ENCODE assay signal across 1 cellular context in the genomic region with DNA sequence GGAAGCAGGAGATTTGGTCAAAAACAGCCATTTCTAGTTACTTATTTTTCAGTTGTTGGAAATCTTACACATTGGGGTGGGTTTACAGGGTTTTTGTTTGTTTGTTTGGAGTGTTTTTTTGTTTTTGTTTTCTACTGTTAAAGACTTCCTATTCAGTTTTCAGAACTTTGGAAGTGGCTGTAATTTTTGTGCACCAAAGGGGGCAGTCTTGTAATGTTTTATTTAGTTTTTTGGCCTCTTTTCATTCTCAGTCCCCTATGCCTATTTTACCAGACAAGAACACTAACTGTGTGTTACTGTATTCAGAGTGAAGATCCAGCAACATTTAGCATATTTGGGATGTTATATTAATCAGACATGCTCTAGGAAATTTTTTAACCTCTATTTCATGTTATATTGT.
TF ChIP-seq lines count a peak whose summit lies in the region.

No MANE protein-coding gene starts in this region.

TF ChIP-seq in neural cell, 6 proteins besides CTCF, POLR2A, EP300 and RAD21 (continued from another document):
- TF ChIP-seq, protein P1, sequence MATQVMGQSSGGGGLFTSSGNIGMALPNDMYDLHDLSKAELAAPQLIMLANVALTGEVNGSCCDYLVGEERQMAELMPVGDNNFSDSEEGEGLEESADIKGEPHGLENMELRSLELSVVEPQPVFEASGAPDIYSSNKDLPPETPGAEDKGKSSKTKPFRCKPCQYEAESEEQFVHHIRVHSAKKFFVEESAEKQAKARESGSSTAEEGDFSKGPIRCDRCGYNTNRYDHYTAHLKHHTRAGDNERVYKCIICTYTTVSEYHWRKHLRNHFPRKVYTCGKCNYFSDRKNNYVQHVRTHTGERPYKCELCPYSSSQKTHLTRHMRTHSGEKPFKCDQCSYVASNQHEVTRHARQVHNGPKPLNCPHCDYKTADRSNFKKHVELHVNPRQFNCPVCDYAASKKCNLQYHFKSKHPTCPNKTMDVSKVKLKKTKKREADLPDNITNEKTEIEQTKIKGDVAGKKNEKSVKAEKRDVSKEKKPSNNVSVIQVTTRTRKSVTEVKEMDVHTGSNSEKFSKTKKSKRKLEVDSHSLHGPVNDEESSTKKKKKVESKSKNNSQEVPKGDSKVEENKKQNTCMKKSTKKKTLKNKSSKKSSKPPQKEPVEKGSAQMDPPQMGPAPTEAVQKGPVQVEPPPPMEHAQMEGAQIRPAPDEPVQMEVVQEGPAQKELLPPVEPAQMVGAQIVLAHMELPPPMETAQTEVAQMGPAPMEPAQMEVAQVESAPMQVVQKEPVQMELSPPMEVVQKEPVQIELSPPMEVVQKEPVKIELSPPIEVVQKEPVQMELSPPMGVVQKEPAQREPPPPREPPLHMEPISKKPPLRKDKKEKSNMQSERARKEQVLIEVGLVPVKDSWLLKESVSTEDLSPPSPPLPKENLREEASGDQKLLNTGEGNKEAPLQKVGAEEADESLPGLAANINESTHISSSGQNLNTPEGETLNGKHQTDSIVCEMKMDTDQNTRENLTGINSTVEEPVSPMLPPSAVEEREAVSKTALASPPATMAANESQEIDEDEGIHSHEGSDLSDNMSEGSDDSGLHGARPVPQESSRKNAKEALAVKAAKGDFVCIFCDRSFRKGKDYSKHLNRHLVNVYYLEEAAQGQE (IDR thresholded peaks at IDR 0.05; ENCODE audit: borderline replicate concordance), result no peak
- TF ChIP-seq SMC3 (conservative IDR thresholded peaks at IDR 0.05; ENCODE audit: poor library complexity), result no peak
